ENCODE assay signal across 8 cellular contexts in the genomic region with DNA sequence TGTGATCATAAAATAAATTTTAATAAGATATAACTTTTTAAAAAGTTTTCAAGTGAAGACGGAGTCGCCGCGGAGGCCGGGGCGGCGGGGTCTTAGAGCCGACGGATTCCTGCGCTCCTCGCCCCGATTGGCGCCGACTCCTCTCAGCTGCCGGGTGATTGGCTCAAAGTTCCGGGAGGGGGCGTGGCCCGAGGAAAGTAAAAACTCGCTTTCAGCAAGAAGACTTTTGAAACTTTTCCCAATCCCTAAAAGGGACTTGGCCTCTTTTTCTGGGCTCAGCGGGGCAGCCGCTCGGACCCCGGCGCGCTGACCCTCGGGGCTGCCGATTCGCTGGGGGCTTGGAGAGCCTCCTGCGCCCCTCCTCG. TPM values are rescaled to one million over a fixed set of nuclear protein-coding genes. Genes with fewer than 3 reads are reported as not detected.
DNase-seq lines count a peak whose midpoint lies in the region; ATAC-seq, FAIRE-seq and TF ChIP-seq lines count a peak whose summit lies in the region.

A gene (plus strand): TSS at position 229 of the 365 bp plus-strand sequence. CDS start 507 bp downstream, outside the sequence.

- TF ChIP-seq CTCF in coronary artery (IDR thresholded peaks at IDR 0.05) (no peak), D721Med (IDR thresholded peaks at IDR 0.05; ENCODE audit: insufficient read depth, missing control alignments) (no peak)

- peak within 1 kb of the TSS; percentile 90 for H3K4me3 ChIP-seq in coronary artery

- H3K27ac ChIP-seq in coronary artery, result peak within 1 kb of the TSS; percentile 98

- DNase-seq in G401 (ENCODE audit: low spot score), result peak; percentile 41
- peak; percentile 76 for DNase-seq in T1000 (lab: John Stamatoyannopoulos, UW)
- DNase-seq in coronary artery (ENCODE audit: low spot score), result peak; percentile 96
- peak; percentile 50 to 63 for DNase-seq in left colon
- peak; percentile 70 for DNase-seq in stimulated activated CD8-positive, alpha-beta memory T cell treated with anti-CD3 and anti-CD28 coated beads, Interleukin-4, amount 100 ng/mL, for 48 hours
- DNase-seq in D721Med (ENCODE audit: insufficient read length, low spot score), result no peak
- no peak for DNase-seq in LoVo (ENCODE audit: low spot score)
- DNase-seq in GM19240 (ENCODE audit: insufficient read length, low spot score), result no peak

- no peak for FAIRE-seq in D721Med (lab: Jason Lieb, UNC)

- in situ Hi-C loops in G401 (cut with HindIII; ENCODE audit: low sequenced_read_pairs), result no loop called here

- intact Hi-C loops in left colon (cut with DNase I, micrococcal nuclease), result no loop called here

- ATAC-seq in left colon, result peak; percentile 39

RNA-seq across cellular contexts. Expression of the gene that starts here (rescaled TPM):
- 7.0 and 7.6 TPM in 2 replicates for total RNA-seq in G401 (2014; rRNA removed; shearing (Covaris generic))
- total RNA-seq in left colon, result under 1 TPM; 0.34 TPM

Comparison
In these comparisons a context has a peak if more than half of its experiments do, and no peak if none do; other contexts are left out.
1. Peak in DNase-seq and ATAC-seq in left colon; RNA of the gene not detected or under 1 TPM.
2. DNase-seq: peak in G401 (single experiment), T1000 (single experiment), coronary artery (single experiment) and stimulated activated CD8-positive, alpha-beta memory T cell treated with anti-CD3 and anti-CD28 coated beads, Interleukin-4, amount 100 ng/mL, for 48 hours (single experiment); none in D721Med (single experiment), LoVo (single experiment) and GM19240 (single experiment).